8 cellular contexts compared by ENCODE assay signal in the genomic region with DNA sequence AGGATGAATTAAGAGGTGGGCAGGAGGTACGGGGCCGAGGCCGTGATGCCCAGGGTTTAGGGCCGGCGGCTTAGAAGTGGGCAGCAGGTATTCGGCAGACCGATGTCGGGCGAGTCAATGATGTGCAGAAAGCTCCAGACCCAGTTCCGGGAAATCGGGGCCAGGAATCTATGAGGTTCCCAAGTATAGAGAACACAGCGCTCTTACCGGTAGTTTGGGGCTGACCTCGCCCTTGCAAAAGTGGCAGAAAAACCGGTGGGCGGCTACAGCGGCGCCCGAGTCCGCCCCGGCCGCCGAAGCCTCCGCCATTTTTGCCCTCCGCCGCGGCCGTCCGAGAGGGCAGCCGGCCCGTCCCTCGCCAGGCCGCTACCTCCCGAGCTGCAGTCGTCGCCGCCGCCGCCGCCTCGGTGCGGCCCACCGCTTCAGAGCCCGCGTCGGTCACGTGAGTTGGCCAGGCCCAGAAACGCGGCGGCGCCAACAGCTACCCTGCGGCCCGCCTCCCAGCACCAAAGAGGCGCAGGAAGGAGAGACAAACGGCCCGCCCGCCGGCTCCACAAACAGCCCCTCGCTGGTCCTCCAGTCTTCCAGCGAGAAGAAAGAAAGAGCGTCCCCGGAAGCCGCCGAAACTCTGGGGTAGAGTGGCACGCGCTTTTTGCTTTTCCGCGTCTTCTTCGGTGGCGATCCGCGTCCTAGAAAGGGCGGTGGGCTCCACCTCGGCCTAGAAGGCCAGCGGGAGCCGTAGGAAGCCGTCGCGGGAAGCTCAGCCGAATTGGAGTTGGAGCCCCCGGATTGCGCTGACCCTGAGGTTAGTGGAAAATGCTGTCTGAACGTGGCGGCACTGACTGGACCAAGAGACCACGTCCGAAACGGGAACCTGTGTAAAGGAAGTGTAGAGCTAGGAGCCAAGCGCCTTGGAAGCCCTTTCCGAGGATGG. TPM values are rescaled to one million over a fixed set of nuclear protein-coding genes. Genes with fewer than 3 reads are reported as not detected.
DNase-seq lines count a peak whose midpoint lies in the region; ATAC-seq lines count a peak whose summit lies in the region.

A gene with protein sequence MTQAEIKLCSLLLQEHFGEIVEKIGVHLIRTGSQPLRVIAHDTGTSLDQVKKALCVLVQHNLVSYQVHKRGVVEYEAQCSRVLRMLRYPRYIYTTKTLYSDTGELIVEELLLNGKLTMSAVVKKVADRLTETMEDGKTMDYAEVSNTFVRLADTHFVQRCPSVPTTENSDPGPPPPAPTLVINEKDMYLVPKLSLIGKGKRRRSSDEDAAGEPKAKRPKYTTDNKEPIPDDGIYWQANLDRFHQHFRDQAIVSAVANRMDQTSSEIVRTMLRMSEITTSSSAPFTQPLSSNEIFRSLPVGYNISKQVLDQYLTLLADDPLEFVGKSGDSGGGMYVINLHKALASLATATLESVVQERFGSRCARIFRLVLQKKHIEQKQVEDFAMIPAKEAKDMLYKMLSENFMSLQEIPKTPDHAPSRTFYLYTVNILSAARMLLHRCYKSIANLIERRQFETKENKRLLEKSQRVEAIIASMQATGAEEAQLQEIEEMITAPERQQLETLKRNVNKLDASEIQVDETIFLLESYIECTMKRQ (plus strand): TSS at position 636 of the 934 bp plus-strand sequence. CDS start 1,577 bp downstream, outside the sequence.
Gene RNF115, minus strand, starts transcription at position 531 of the 934 bp plus-strand sequence. Its CDS starts 222 bp downstream, at position 309.

- DNase-seq in NCI-H748 (lab: John Stamatoyannopoulos, UW; ENCODE audit: unreplicated experiment) (peak; percentile 95), dedifferentiated amniotic fluid mesenchymal stem cell (ENCODE audit: extremely low spot score) (peak; percentile 86), left lobe of liver (ENCODE audit: low spot score) (peak; percentile 94)
- peak; percentile 85 for DNase-seq in activated CD4-positive, alpha-beta T cell treated with anti-CD3 and anti-CD28 coated beads, Interleukin-2, amount 50 U/mL, for 1 hour
- DNase-seq in stimulated activated CD4-positive, alpha-beta T cell treated with anti-CD3 and anti-CD28 coated beads, Interleukin-2, amount 100 ng/mL, for 4 hours (ENCODE audit: low read depth), result peak; percentile 77

- H3K9ac ChIP-seq in BLaER1 treated with 17β-estradiol and CSF1 and Interleukin-3, amounts not matched to agents 10 nM and 100 nM, result peak within 1 kb of the TSS; percentile 86 to 98 (median 92)

- ATAC-seq in GM19372 (IDR thresholded peaks at IDR 0.05; ENCODE audit: low read depth, unreplicated experiment) (peak; percentile 85), HG03521 (IDR thresholded peaks at IDR 0.05; ENCODE audit: unreplicated experiment) (peak; percentile 85), left lobe of liver (peak; percentile 94)

- H3K4me2 ChIP-seq in BLaER1 treated with 17β-estradiol and CSF1 and Interleukin-3, amounts not matched to agents 10 nM and 100 nM, result peak within 1 kb of the TSS; percentile 84 to 97 (median 92)

- H3K4me1 ChIP-seq in BLaER1 treated with 17β-estradiol and CSF1 and Interleukin-3, amounts not matched to agents 10 nM and 100 nM, result peaks cover 12 to 33% (median 21%) of the 10 kb centered on the region in 10 experiments

- peaks cover 0 to 5% (median 4%) of the 10 kb centered on the region in 11 experiments; a peak in 7 of 22 replicates for H3K9me3 ChIP-seq in BLaER1 treated with 17β-estradiol and CSF1 and Interleukin-3, amounts not matched to agents 10 nM and 100 nM (replicated peaks in 1 of 11)

- H3K27ac ChIP-seq in BLaER1 treated with 17β-estradiol and CSF1 and Interleukin-3, amounts not matched to agents 10 nM and 100 nM, result peak within 1 kb of the TSS; percentile 80 to 95 (median 93)

- H3K27me3 ChIP-seq in BLaER1 treated with 17β-estradiol and CSF1 and Interleukin-3, amounts not matched to agents 10 nM and 100 nM, result no peaks in the 10 kb centered on the region

- H3K36me3 ChIP-seq in BLaER1 treated with 17β-estradiol and CSF1 and Interleukin-3, amounts not matched to agents 10 nM and 100 nM, result peaks cover 34 to 42% (median 39%) of the 10 kb centered on the region in 11 experiments

- H4K20me1 ChIP-seq in BLaER1 treated with 17β-estradiol and CSF1 and Interleukin-3, amounts not matched to agents 10 nM and 100 nM, result peaks cover 0 to 38% (median 19%) of the 10 kb centered on the region in 11 experiments; a peak in 11 of 22 replicates

- H3K4me3 ChIP-seq in BLaER1 treated with 17β-estradiol and CSF1 and Interleukin-3, amounts not matched to agents 10 nM and 100 nM, result peak within 1 kb of the TSS; percentile 67 to 92 (median 80)

RNA-seq across cellular contexts. Expression of the first gene that starts in this region (rescaled TPM):
- 7.4 TPM for total RNA-seq in left lobe of liver

RNA-seq across cellular contexts. Expression of gene RNF115, which starts in this region (rescaled TPM):
- total RNA-seq in left lobe of liver, result 4.9 TPM

Comparison
In these comparisons a context has a peak if more than half of its experiments do, and no peak if none do; other contexts are left out.
1. Peak in every context shown above with its lines: DNase-seq, ATAC-seq, H3K4me3 ChIP-seq and H3K27ac ChIP-seq.